25 cellular contexts compared by ENCODE assay signal in genomic region chr19:1970806-1971502, GRCh38.
"Had no signal": no experiment of that assay in that cellular context is flagged by ENCODE, and none has a peak within 500 bp of the region (broad histone marks: within the 10 kb centered on the region; RNA-seq: fewer than 3 reads in every experiment).

No MANE protein-coding gene starts in this region.

- H3K4me3 Mint-ChIP-seq: activated naive CD4-positive, alpha-beta T cell treated with anti-CD3 and anti-CD28 coated beads for 36 hours; activated naive CD8-positive, alpha-beta T cell treated with anti-CD3 and anti-CD28 coated beads, Interleukin-2, amount 50 U/mL, for 24 hours; activated T-cell treated with anti-CD3 and anti-CD28 coated beads, Interleukin-2, amount 50 U/mL, for 72 hours; naive B cell; neural progenitor cell; stimulated activated effector memory CD8-positive, alpha-beta T cell treated with anti-CD3 and anti-CD28 coated beads, Interleukin-12 subunit alpha, Interleukin-12 subunit beta, amount 100 ng/mL, for 72 hours; stimulated activated naive CD8-positive, alpha-beta T cell treated with anti-CD3 and anti-CD28 coated beads, Interleukin-15, amount 100 ng/mL, for 72 hours; T-helper 1 cell treated with Interleukin-12 subunit alpha and Interleukin-12 subunit beta and Interleukin-4 antibody, amounts not matched to agents 30 μg/mL and 1 μg/mL, for 36 hours had no signal

- H3K27me3 Mint-ChIP-seq: activated naive CD8-positive, alpha-beta T cell treated with anti-CD3 and anti-CD28 coated beads, Interleukin-2, amount 50 U/mL, for 24 hours; naive B cell; stimulated activated naive CD8-positive, alpha-beta T cell treated with anti-CD3 and anti-CD28 coated beads, Interleukin-15, amount 100 ng/mL, for 72 hours had no signal

- H3K36me3 ChIP-seq: neural progenitor cell, ovary, transverse colon, uterus had no signal

- H3K4me1 ChIP-seq: lower lobe of right lung, neural progenitor cell, psoas muscle, right atrium auricular region, transverse colon, uterus had no signal

- H3K36me3 Mint-ChIP-seq: naive B cell had no signal

- H3K27ac ChIP-seq: coronary artery, lower lobe of right lung, neural progenitor cell, ovary, psoas muscle, right atrium auricular region, skin epidermis, transverse colon, uterus had no signal

- H3K4me3 ChIP-seq: coronary artery, lower lobe of right lung, mucosa of descending colon, neural progenitor cell, ovary, psoas muscle, right atrium auricular region, skin epidermis, transverse colon, uterus had no signal

- H3K4me2 ChIP-seq: neural progenitor cell had no signal

- DNase-seq: activated CD4-positive, alpha-beta T cell treated with anti-CD3 and anti-CD28 coated beads for 4 hours; activated CD4-positive, alpha-beta T cell treated with anti-CD3 and anti-CD28 coated beads, Interleukin-2, amount 50 U/mL, for 48 hours; activated CD4-positive, CD25-positive, alpha-beta regulatory T cell; activated effector memory CD4-positive, alpha-beta T cell treated with Interleukin-2 at 50 U/mL for 16 hours; activated naive CD4-positive, alpha-beta T cell treated with anti-CD3 and anti-CD28 coated beads for 36 hours; activated naive CD8-positive, alpha-beta T cell treated with anti-CD3 and anti-CD28 coated beads, Interleukin-2, amount 50 U/mL, for 24 hours; activated T-cell treated with anti-CD3 and anti-CD28 coated beads, Interleukin-2, amount 50 U/mL, for 72 hours; cerebellar nuclear complex; foreskin fibroblast; lower lobe of right lung; mesendoderm; mucosa of descending colon; naive B cell; ovary; stimulated activated CD4-positive, alpha-beta T cell treated with anti-CD3 and anti-CD28 coated beads, Interleukin-2, amount 100 ng/mL, for 24 hours; stimulated activated naive CD8-positive, alpha-beta T cell treated with anti-CD3 and anti-CD28 coated beads, Interleukin-15, amount 100 ng/mL, for 72 hours; transverse colon; uterus had no signal

- H2AFZ ChIP-seq: neural progenitor cell had no signal

- H3K27me3 ChIP-seq: neural progenitor cell, ovary, right atrium auricular region, transverse colon, uterus had no signal

- H3K9me3 Mint-ChIP-seq: activated naive CD4-positive, alpha-beta T cell treated with anti-CD3 and anti-CD28 coated beads for 36 hours; activated naive CD8-positive, alpha-beta T cell treated with anti-CD3 and anti-CD28 coated beads, Interleukin-2, amount 50 U/mL, for 24 hours; activated T-cell treated with anti-CD3 and anti-CD28 coated beads, Interleukin-2, amount 50 U/mL, for 72 hours; naive B cell; neural progenitor cell; stimulated activated effector memory CD8-positive, alpha-beta T cell treated with anti-CD3 and anti-CD28 coated beads, Interleukin-12 subunit alpha, Interleukin-12 subunit beta, amount 100 ng/mL, for 72 hours; stimulated activated naive CD8-positive, alpha-beta T cell treated with anti-CD3 and anti-CD28 coated beads, Interleukin-15, amount 100 ng/mL, for 72 hours; T-helper 1 cell treated with Interleukin-12 subunit alpha and Interleukin-12 subunit beta and Interleukin-4 antibody, amounts not matched to agents 30 μg/mL and 1 μg/mL, for 36 hours had no signal

- H3K27ac Mint-ChIP-seq: activated naive CD4-positive, alpha-beta T cell treated with anti-CD3 and anti-CD28 coated beads for 36 hours; activated naive CD8-positive, alpha-beta T cell treated with anti-CD3 and anti-CD28 coated beads, Interleukin-2, amount 50 U/mL, for 24 hours; activated T-cell treated with anti-CD3 and anti-CD28 coated beads, Interleukin-2, amount 50 U/mL, for 72 hours; naive B cell; neural progenitor cell; stimulated activated effector memory CD8-positive, alpha-beta T cell treated with anti-CD3 and anti-CD28 coated beads, Interleukin-12 subunit alpha, Interleukin-12 subunit beta, amount 100 ng/mL, for 72 hours; T-helper 1 cell treated with Interleukin-12 subunit alpha and Interleukin-12 subunit beta and Interleukin-4 antibody, amounts not matched to agents 30 μg/mL and 1 μg/mL, for 36 hours had no signal

- H3K9ac ChIP-seq: neural progenitor cell had no signal

- H3K9me3 ChIP-seq: lower lobe of right lung, mucosa of descending colon, ovary, psoas muscle, right atrium auricular region, transverse colon, uterus had no signal

- ATAC-seq: activated naive CD8-positive, alpha-beta T cell treated with anti-CD3 and anti-CD28 coated beads, Interleukin-2, amount 50 U/mL, for 24 hours; activated T-cell treated with anti-CD3 and anti-CD28 coated beads, Interleukin-2, amount 50 U/mL, for 72 hours; stimulated activated effector memory CD8-positive, alpha-beta T cell treated with anti-CD3 and anti-CD28 coated beads, Interleukin-12 subunit alpha, Interleukin-12 subunit beta, amount 100 ng/mL, for 72 hours; stimulated activated naive CD8-positive, alpha-beta T cell treated with anti-CD3 and anti-CD28 coated beads, Interleukin-15, amount 100 ng/mL, for 72 hours had no signal
